Comparison of ENCODE assay signal across 15 cellular contexts in the genomic region with DNA sequence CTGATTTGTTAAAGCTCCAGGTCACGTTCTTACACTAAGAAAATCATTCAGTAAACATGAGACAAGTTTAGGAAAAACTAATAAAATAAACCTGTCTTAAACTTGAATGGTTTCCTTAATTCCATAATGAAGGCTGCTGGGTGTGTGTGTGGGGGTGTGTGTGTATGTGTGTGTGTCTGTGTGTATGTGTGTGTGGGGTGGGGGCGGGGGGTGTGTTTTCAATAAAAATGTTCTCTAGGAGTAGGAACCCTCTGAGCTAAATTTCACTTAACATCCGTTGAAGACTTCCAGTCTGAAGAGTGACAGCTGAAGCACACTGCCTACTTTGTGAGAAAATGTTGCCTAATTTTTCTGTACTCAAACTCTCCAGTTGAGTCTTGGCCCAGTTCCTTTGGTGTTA. TPM values are rescaled to one million over a fixed set of nuclear protein-coding genes. Genes with fewer than 3 reads are reported as not detected.
DNase-seq lines count a peak whose midpoint lies in the region; ATAC-seq and TF ChIP-seq lines count a peak whose summit lies in the region.
"Had no signal": no experiment of that assay in that cellular context is flagged by ENCODE, and none has a peak within 500 bp of the region (broad histone marks: within the 10 kb centered on the region; RNA-seq: fewer than 3 reads in every experiment).

No MANE protein-coding gene starts in this region.

- peaks cover 14% of the 10 kb centered on the region for H3K4me1 ChIP-seq in CD8-positive, alpha-beta T cell (ENCODE audit: insufficient read depth, low read length)
- no peaks in the 10 kb centered on the region for H3K4me1 ChIP-seq in HEK293 (ENCODE audit: control insufficient read depth, insufficient read depth, low read length)
- H3K4me1 ChIP-seq in osteoblast (ENCODE audit: insufficient read depth, low read length) = peaks cover under 1% of the 10 kb centered on the region

- no peak for DNase-seq in CD8-positive, alpha-beta T cell
- DNase-seq in WTC11 (ENCODE audit: low spot score) (no peak), progenitor cell of endocrine pancreas (ENCODE audit: low spot score, unreplicated experiment) (no peak), osteoblast (ENCODE audit: insufficient read length, low spot score, missing footprints) (no peak)
- DNase-seq in stimulated activated CD4-positive, alpha-beta T cell treated with anti-CD3 and anti-CD28 coated beads, Interleukin-4, amount 100 ng/mL, for 1 hour = no peak
- DNase-seq in effector CD8-positive, alpha-beta T cell (lab: John Stamatoyannopoulos, UW) = no peak
- DNase-seq: COR-L47, MG63, NCI-H1105, NCI-H446, NCI-H748 treated with DMSO at 0.1 percent for 48 hours, Right ventricle myocardium superior had no signal

- H2AFZ ChIP-seq in osteoblast (ENCODE audit: low read length) = no peak overlapping the region
- H2AFZ ChIP-seq: GM23338 had no signal

- CTCF ChIA-PET in CD8-positive, alpha-beta T cell (lab: Charles Lee) = no interaction called here
- CTCF ChIA-PET in HEK293 (lab: Yijun Ruan, JAX) (interaction anchor here (0.6 kb wide), 1 partner anchor 315 kb away, joined by 3 read pairs; no protein-coding TSS in a partner anchor), WTC11 (lab: Charles Lee) (no interaction called here)

- H3K27ac ChIP-seq in CD8-positive, alpha-beta T cell (ENCODE audit: low read depth, low read length) = no peak overlapping the region
- no peak overlapping the region for H3K27ac ChIP-seq in HEK293 (ENCODE audit: extremely low read depth, low read depth, low read length)
- no peak overlapping the region for H3K27ac ChIP-seq in osteoblast (ENCODE audit: low read depth, low read length)

- no peaks in the 10 kb centered on the region for H4K20me1 ChIP-seq in osteoblast (ENCODE audit: insufficient read depth, low read length)

- ATAC-seq in CD8-positive, alpha-beta T cell = no peak
- no peak for ATAC-seq in WTC11

- no peaks in the 10 kb centered on the region for H3K9me3 ChIP-seq in CD8-positive, alpha-beta T cell (ENCODE audit: low read length)
- no peaks in the 10 kb centered on the region for H3K9me3 ChIP-seq in HEK293 (ENCODE audit: control insufficient read depth, insufficient read depth, low read depth, low read length)
- no peaks in the 10 kb centered on the region for H3K9me3 ChIP-seq in osteoblast (ENCODE audit: low read depth, low read length)
- H3K9me3 ChIP-seq: MG63, Peyer's patch had no signal

- H3K27ac Mint-ChIP-seq in CD8-positive, alpha-beta T cell = peak overlapping the region; percentile 37
- H3K27ac Mint-ChIP-seq in WTC11 (peak overlapping the region; percentile 25; the same call in 1 of the 2 replicates), progenitor cell of endocrine pancreas (peak overlapping the region; percentile 41)
- H3K27ac Mint-ChIP-seq: GM23338 had no signal

- TF ChIP-seq CTCF in CD8-positive, alpha-beta T cell (IDR thresholded peaks at IDR 0.05) = no peak
- TF ChIP-seq CTCF in HEK293 (tag by site-specific recombination; IDR thresholded peaks at IDR 0.05) = no peak
- TF ChIP-seq CTCF in WTC11 (IDR thresholded peaks at IDR 0.05) = no peak
- TF ChIP-seq CTCF in progenitor cell of endocrine pancreas (IDR thresholded peaks at IDR 0.05; ENCODE audit: unreplicated experiment) = no peak
- TF ChIP-seq CTCF in osteoblast (IDR thresholded peaks at IDR 0.05; ENCODE audit: extremely low read depth, low read depth, low read length) = no peak

- no peaks in the 10 kb centered on the region for H3K27me3 ChIP-seq in CD8-positive, alpha-beta T cell (ENCODE audit: insufficient read depth, low read length)
- H3K27me3 ChIP-seq in osteoblast (ENCODE audit: insufficient read depth, low read length) = no peaks in the 10 kb centered on the region
- H3K27me3 ChIP-seq: MG63, Peyer's patch had no signal

- no peaks in the 10 kb centered on the region for H3K79me2 ChIP-seq in osteoblast (ENCODE audit: insufficient read depth, low read length)

- H3K36me3 ChIP-seq in CD8-positive, alpha-beta T cell (ENCODE audit: insufficient read depth, low read length) = peaks cover 23% of the 10 kb centered on the region
- H3K36me3 ChIP-seq in HEK293 (ENCODE audit: control insufficient read depth in 2 of 2, insufficient read depth in 1 of 2, low read length in 2 of 2) = peaks cover 30 to 52% of the 10 kb centered on the region in 2 experiments
- peaks cover 37% of the 10 kb centered on the region for H3K36me3 ChIP-seq in osteoblast (ENCODE audit: insufficient read depth, low read length)

- H3K9me3 Mint-ChIP-seq in CD8-positive, alpha-beta T cell = no peaks in the 10 kb centered on the region
- H3K9me3 Mint-ChIP-seq in WTC11 (peaks cover 13% of the 10 kb centered on the region), progenitor cell of endocrine pancreas (ENCODE audit: low read depth) (peaks cover 8% of the 10 kb centered on the region)

- no peak overlapping the region for H3K4me3 Mint-ChIP-seq in CD8-positive, alpha-beta T cell
- H3K4me3 Mint-ChIP-seq in WTC11 (no peak overlapping the region), progenitor cell of endocrine pancreas (ENCODE audit: low read depth) (no peak overlapping the region)
- H3K4me3 Mint-ChIP-seq: GM23338 had no signal

- H3K4me2 ChIP-seq in osteoblast (ENCODE audit: insufficient read depth, low read length) = no peak overlapping the region
- H3K4me2 ChIP-seq: GM23338 had no signal

- H3K4me3 ChIP-seq in CD8-positive, alpha-beta T cell (ENCODE audit: low read depth, low read length) = no peak overlapping the region
- H3K4me3 ChIP-seq in HEK293 (ENCODE audit: low read depth, low read length) (no peak overlapping the region), osteoblast (ENCODE audit: insufficient read depth, low read length) (no peak overlapping the region)
- H3K4me3 ChIP-seq: GM23338, MG63, Peyer's patch had no signal

- intact Hi-C loops in CD8-positive, alpha-beta T cell (cut with DNase I, micrococcal nuclease) = no loop called here

- H3K27me3 Mint-ChIP-seq in CD8-positive, alpha-beta T cell (ENCODE audit: low read depth) = no peaks in the 10 kb centered on the region
- H3K27me3 Mint-ChIP-seq in WTC11 (ENCODE audit: low read depth) (no peaks in the 10 kb centered on the region), progenitor cell of endocrine pancreas (peaks cover 7% of the 10 kb centered on the region)

- H3K4me1 Mint-ChIP-seq in CD8-positive, alpha-beta T cell (ENCODE audit: low read depth) = peaks cover 29% of the 10 kb centered on the region
- H3K4me1 Mint-ChIP-seq in WTC11 (peaks cover 3% of the 10 kb centered on the region; the same call in 1 of the 2 replicates), progenitor cell of endocrine pancreas (ENCODE audit: low read depth) (peaks cover 3% of the 10 kb centered on the region)

- POLR2A ChIA-PET in CD8-positive, alpha-beta T cell (lab: Charles Lee) = no interaction called here
- POLR2A ChIA-PET in HEK293 (lab: Yijun Ruan, JAX) = no interaction called here
- POLR2A ChIA-PET in WTC11 (lab: Charles Lee) = no interaction called here

- H3K36me3 Mint-ChIP-seq in CD8-positive, alpha-beta T cell = peaks cover 42% of the 10 kb centered on the region
- peaks cover 51% of the 10 kb centered on the region for H3K36me3 Mint-ChIP-seq in WTC11
- peaks cover 28% of the 10 kb centered on the region for H3K36me3 Mint-ChIP-seq in progenitor cell of endocrine pancreas (ENCODE audit: insufficient read depth)

TF ChIP-seq in HEK293, 187 proteins besides CTCF, POLR2A, EP300 and RAD21:
- peak; percentile 67 for TF ChIP-seq EGR2 (tag by site-specific recombination; IDR thresholded peaks at IDR 0.05; ENCODE audit: low read depth)
- TF ChIP-seq ZNF776 (tag by site-specific recombination; IDR thresholded peaks at IDR 0.05; ENCODE audit: borderline replicate concordance) = no peak
- TF ChIP-seq, protein P1, sequence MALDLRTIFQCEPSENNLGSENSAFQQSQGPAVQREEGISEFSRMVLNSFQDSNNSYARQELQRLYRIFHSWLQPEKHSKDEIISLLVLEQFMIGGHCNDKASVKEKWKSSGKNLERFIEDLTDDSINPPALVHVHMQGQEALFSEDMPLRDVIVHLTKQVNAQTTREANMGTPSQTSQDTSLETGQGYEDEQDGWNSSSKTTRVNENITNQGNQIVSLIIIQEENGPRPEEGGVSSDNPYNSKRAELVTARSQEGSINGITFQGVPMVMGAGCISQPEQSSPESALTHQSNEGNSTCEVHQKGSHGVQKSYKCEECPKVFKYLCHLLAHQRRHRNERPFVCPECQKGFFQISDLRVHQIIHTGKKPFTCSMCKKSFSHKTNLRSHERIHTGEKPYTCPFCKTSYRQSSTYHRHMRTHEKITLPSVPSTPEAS (tag by site-specific recombination; IDR thresholded peaks at IDR 0.05) = peak; percentile 77
- no peak for TF ChIP-seq FEZF1 (tag by site-specific recombination; IDR thresholded peaks at IDR 0.05)
- TF ChIP-seq ZFHX2 (tag by site-specific recombination; conservative IDR thresholded peaks at IDR 0.05) = peak; percentile 73

TF ChIP-seq in WTC11, 78 proteins besides CTCF, POLR2A, EP300 and RAD21 (continues in another document):
- TF ChIP-seq, protein P2, sequence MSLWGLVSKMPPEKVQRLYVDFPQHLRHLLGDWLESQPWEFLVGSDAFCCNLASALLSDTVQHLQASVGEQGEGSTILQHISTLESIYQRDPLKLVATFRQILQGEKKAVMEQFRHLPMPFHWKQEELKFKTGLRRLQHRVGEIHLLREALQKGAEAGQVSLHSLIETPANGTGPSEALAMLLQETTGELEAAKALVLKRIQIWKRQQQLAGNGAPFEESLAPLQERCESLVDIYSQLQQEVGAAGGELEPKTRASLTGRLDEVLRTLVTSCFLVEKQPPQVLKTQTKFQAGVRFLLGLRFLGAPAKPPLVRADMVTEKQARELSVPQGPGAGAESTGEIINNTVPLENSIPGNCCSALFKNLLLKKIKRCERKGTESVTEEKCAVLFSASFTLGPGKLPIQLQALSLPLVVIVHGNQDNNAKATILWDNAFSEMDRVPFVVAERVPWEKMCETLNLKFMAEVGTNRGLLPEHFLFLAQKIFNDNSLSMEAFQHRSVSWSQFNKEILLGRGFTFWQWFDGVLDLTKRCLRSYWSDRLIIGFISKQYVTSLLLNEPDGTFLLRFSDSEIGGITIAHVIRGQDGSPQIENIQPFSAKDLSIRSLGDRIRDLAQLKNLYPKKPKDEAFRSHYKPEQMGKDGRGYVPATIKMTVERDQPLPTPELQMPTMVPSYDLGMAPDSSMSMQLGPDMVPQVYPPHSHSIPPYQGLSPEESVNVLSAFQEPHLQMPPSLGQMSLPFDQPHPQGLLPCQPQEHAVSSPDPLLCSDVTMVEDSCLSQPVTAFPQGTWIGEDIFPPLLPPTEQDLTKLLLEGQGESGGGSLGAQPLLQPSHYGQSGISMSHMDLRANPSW (CRISPR knock-in tag; conservative IDR thresholded peaks at IDR 0.05; ENCODE audit: low read depth) = no peak
- TF ChIP-seq GTF2I (CRISPR knock-in tag; conservative IDR thresholded peaks at IDR 0.05) = no peak
- no peak for TF ChIP-seq TCF7 (CRISPR knock-in tag; IDR thresholded peaks at IDR 0.05; ENCODE audit: low read depth)

RNA-seq across cellular contexts. Expression of a gene that starts 54.5 kb away (rescaled TPM):
- total RNA-seq in CD8-positive, alpha-beta T cell = 10 to 100 TPM; 24.4 to 29.7 TPM
- 316 to 363 TPM (median 335 TPM) in 3 replicates for total RNA-seq in WTC11 (2021)
- 133 and 138 TPM in 2 replicates for total RNA-seq in progenitor cell of endocrine pancreas
- 125 and 135 TPM in 2 replicates for total RNA-seq in osteoblast
